Comparison of ENCODE assay signal across 1 cellular context in the genomic region with DNA sequence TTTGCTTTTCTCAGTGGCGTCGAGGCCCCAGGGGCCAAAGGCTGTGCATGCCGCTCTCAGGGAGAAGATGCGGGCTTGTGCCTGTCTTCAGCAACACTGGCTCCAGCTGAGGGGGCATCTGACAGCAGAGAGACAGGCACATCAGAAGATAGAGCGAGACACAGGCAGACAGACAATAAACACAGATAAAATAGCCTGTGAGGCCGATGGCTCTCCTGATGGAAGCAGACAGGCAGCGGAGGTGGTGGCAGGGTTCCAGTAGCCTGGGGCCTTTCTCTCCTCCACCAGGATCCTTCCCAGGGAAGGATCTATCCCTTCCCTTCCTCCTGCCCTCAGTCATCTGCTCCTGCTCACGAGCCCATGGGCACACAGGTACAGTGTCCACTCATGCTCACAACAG.
TF ChIP-seq lines count a peak whose summit lies in the region.

No MANE protein-coding gene starts in this region.

TF ChIP-seq in SK-N-SH, 30 proteins besides CTCF, POLR2A, EP300 and RAD21 (continued from another document):
- TF ChIP-seq, protein P1, sequence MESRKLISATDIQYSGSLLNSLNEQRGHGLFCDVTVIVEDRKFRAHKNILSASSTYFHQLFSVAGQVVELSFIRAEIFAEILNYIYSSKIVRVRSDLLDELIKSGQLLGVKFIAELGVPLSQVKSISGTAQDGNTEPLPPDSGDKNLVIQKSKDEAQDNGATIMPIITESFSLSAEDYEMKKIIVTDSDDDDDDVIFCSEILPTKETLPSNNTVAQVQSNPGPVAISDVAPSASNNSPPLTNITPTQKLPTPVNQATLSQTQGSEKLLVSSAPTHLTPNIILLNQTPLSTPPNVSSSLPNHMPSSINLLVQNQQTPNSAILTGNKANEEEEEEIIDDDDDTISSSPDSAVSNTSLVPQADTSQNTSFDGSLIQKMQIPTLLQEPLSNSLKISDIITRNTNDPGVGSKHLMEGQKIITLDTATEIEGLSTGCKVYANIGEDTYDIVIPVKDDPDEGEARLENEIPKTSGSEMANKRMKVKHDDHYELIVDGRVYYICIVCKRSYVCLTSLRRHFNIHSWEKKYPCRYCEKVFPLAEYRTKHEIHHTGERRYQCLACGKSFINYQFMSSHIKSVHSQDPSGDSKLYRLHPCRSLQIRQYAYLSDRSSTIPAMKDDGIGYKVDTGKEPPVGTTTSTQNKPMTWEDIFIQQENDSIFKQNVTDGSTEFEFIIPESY (IDR thresholded peaks at IDR 0.05; ENCODE audit: borderline replicate concordance, low read depth): no peak
- TF ChIP-seq GATA2 (CRISPR knock-in tag; IDR thresholded peaks at IDR 0.05) (peak; percentile 84), EZH2phosphoT487 (IDR thresholded peaks at IDR 0.05; ENCODE audit: borderline replicate concordance, low read depth) (no peak), YY1 (IDR thresholded peaks at IDR 0.05; ENCODE audit: low read depth) (no peak), MXI1 (IDR thresholded peaks at IDR 0.05; ENCODE audit: low read depth, low read length) (peak; percentile 60), MEF2A (IDR thresholded peaks at IDR 0.05; ENCODE audit: borderline replicate concordance, low read depth) (no peak), NFIC (IDR thresholded peaks at IDR 0.05; ENCODE audit: borderline replicate concordance) (no peak; the same call in 1 of the 2 replicates)
